Comparison of ENCODE assay signal across 1 cellular context in the genomic region with DNA sequence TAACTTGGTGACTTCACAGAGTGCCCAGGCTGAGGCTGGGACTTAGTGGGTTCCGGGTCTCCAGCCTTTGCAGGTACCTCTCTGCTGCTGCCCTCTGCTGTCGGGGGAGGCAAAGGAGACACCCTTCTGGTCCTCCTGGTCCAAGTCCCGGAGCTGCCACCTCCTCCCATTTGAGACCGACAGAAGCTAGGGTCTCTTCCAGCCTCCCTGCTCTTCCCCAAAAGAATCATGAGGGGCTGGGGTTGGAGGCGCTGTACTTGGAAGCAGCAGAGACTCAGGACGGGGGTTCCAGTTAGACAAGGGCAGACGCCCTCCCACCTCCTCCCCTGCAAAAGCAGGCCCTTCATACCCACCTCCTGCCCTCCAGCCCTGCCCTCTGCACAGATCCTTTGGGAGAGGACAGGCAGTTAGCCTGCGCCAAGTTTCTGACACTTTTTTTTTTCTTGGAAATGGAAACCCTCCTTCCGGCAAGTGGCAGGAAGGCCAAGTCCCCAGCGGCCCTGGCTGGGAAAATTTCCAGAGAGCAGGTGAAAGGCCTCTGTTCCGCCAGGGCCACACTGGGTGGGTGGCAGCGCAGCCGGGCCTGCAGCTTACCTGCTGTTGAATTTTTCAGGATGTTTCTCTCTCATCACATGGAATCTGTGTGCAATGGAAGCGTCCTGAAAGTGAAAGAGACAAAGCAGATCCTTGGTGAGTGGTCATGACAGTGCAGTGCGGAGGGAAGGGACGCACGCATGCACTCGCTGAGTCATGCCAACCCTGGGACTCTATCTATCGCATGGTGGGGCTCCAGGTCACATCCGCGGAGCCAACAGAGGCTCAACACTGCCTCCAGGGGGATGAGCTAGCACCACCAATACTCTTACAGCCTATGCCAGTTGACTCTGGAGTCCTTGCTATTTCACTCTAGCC.
A peak's percentile ranks its signal among the peaks of the same experiment; 100 is the strongest.
TF ChIP-seq lines count a peak whose summit lies in the region.

No MANE protein-coding gene starts in this region.

TF ChIP-seq in H1, 55 proteins besides CTCF, POLR2A, EP300 and RAD21 (continued from another document):
- TF ChIP-seq NANOG (IDR thresholded peaks at IDR 0.05; ENCODE audit: insufficient read depth, low read depth, low read length, poor library complexity, severe bottlenecking): no peak
- no peak for TF ChIP-seq ASH2L (IDR thresholded peaks at IDR 0.05; ENCODE audit: low read length)
- TF ChIP-seq SIN3A (conservative IDR thresholded peaks at IDR 0.05 in 1 of 2, IDR thresholded peaks at IDR 0.05 in 1 of 2; ENCODE audit: low read depth in 1 of 2, low read length in 2 of 2): peak in 1 of 2 experiments; percentile 42; a peak in 1 of 4 replicates
- TF ChIP-seq SUZ12 (IDR thresholded peaks at IDR 0.05; ENCODE audit: low read length): no peak
- TF ChIP-seq, protein P1, sequence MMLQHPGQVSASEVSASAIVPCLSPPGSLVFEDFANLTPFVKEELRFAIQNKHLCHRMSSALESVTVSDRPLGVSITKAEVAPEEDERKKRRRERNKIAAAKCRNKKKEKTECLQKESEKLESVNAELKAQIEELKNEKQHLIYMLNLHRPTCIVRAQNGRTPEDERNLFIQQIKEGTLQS (IDR thresholded peaks at IDR 0.05; ENCODE audit: insufficient read depth, low read depth, low read length): no peak
- peak; percentile 44; the same call in 1 of the 2 replicates for TF ChIP-seq TBP (IDR thresholded peaks at IDR 0.05; ENCODE audit: low read depth, low read length)
- TF ChIP-seq CHD1 (IDR thresholded peaks at IDR 0.05; ENCODE audit: low read depth, low read length): no peak
- TF ChIP-seq, protein P2, sequence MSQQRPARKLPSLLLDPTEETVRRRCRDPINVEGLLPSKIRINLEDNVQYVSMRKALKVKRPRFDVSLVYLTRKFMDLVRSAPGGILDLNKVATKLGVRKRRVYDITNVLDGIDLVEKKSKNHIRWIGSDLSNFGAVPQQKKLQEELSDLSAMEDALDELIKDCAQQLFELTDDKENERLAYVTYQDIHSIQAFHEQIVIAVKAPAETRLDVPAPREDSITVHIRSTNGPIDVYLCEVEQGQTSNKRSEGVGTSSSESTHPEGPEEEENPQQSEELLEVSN (IDR thresholded peaks at IDR 0.05): no peak
- TF ChIP-seq, protein P3, sequence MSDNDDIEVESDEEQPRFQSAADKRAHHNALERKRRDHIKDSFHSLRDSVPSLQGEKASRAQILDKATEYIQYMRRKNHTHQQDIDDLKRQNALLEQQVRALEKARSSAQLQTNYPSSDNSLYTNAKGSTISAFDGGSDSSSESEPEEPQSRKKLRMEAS (IDR thresholded peaks at IDR 0.05): peak; percentile 74; the same call in 1 of the 2 replicates
- no peak for TF ChIP-seq RNF2 (IDR thresholded peaks at IDR 0.05; ENCODE audit: borderline replicate concordance, low read depth, low read length, missing control alignments, poor library complexity, severe bottlenecking)
- no peak for TF ChIP-seq EZH2 (IDR thresholded peaks at IDR 0.05; ENCODE audit: low read depth, low read length, severe bottlenecking)
- TF ChIP-seq RBBP5 (IDR thresholded peaks at IDR 0.05; ENCODE audit: borderline replicate concordance, low read depth, low read length): no peak
- TF ChIP-seq TAF7 (optimal IDR thresholded peaks at IDR 0.05; ENCODE audit: borderline replicate concordance, low read depth, low read length): no peak
- TF ChIP-seq BRCA1 (IDR thresholded peaks at IDR 0.05; ENCODE audit: low read depth, low read length): no peak
- TF ChIP-seq POU5F1 (IDR thresholded peaks at IDR 0.05; ENCODE audit: low read depth, low read length): no peak
- TF ChIP-seq FOSL1 (IDR thresholded peaks at IDR 0.05; ENCODE audit: insufficient read depth, low read depth, low read length): no peak
- TF ChIP-seq GABPA (IDR thresholded peaks at IDR 0.05; ENCODE audit: borderline replicate concordance, insufficient read depth, low read length): no peak
- no peak for TF ChIP-seq CREB1 (IDR thresholded peaks at IDR 0.05)
- no peak for TF ChIP-seq PHF8 (conservative IDR thresholded peaks at IDR 0.05; ENCODE audit: low read depth, low read length)
- TF ChIP-seq, protein P4, sequence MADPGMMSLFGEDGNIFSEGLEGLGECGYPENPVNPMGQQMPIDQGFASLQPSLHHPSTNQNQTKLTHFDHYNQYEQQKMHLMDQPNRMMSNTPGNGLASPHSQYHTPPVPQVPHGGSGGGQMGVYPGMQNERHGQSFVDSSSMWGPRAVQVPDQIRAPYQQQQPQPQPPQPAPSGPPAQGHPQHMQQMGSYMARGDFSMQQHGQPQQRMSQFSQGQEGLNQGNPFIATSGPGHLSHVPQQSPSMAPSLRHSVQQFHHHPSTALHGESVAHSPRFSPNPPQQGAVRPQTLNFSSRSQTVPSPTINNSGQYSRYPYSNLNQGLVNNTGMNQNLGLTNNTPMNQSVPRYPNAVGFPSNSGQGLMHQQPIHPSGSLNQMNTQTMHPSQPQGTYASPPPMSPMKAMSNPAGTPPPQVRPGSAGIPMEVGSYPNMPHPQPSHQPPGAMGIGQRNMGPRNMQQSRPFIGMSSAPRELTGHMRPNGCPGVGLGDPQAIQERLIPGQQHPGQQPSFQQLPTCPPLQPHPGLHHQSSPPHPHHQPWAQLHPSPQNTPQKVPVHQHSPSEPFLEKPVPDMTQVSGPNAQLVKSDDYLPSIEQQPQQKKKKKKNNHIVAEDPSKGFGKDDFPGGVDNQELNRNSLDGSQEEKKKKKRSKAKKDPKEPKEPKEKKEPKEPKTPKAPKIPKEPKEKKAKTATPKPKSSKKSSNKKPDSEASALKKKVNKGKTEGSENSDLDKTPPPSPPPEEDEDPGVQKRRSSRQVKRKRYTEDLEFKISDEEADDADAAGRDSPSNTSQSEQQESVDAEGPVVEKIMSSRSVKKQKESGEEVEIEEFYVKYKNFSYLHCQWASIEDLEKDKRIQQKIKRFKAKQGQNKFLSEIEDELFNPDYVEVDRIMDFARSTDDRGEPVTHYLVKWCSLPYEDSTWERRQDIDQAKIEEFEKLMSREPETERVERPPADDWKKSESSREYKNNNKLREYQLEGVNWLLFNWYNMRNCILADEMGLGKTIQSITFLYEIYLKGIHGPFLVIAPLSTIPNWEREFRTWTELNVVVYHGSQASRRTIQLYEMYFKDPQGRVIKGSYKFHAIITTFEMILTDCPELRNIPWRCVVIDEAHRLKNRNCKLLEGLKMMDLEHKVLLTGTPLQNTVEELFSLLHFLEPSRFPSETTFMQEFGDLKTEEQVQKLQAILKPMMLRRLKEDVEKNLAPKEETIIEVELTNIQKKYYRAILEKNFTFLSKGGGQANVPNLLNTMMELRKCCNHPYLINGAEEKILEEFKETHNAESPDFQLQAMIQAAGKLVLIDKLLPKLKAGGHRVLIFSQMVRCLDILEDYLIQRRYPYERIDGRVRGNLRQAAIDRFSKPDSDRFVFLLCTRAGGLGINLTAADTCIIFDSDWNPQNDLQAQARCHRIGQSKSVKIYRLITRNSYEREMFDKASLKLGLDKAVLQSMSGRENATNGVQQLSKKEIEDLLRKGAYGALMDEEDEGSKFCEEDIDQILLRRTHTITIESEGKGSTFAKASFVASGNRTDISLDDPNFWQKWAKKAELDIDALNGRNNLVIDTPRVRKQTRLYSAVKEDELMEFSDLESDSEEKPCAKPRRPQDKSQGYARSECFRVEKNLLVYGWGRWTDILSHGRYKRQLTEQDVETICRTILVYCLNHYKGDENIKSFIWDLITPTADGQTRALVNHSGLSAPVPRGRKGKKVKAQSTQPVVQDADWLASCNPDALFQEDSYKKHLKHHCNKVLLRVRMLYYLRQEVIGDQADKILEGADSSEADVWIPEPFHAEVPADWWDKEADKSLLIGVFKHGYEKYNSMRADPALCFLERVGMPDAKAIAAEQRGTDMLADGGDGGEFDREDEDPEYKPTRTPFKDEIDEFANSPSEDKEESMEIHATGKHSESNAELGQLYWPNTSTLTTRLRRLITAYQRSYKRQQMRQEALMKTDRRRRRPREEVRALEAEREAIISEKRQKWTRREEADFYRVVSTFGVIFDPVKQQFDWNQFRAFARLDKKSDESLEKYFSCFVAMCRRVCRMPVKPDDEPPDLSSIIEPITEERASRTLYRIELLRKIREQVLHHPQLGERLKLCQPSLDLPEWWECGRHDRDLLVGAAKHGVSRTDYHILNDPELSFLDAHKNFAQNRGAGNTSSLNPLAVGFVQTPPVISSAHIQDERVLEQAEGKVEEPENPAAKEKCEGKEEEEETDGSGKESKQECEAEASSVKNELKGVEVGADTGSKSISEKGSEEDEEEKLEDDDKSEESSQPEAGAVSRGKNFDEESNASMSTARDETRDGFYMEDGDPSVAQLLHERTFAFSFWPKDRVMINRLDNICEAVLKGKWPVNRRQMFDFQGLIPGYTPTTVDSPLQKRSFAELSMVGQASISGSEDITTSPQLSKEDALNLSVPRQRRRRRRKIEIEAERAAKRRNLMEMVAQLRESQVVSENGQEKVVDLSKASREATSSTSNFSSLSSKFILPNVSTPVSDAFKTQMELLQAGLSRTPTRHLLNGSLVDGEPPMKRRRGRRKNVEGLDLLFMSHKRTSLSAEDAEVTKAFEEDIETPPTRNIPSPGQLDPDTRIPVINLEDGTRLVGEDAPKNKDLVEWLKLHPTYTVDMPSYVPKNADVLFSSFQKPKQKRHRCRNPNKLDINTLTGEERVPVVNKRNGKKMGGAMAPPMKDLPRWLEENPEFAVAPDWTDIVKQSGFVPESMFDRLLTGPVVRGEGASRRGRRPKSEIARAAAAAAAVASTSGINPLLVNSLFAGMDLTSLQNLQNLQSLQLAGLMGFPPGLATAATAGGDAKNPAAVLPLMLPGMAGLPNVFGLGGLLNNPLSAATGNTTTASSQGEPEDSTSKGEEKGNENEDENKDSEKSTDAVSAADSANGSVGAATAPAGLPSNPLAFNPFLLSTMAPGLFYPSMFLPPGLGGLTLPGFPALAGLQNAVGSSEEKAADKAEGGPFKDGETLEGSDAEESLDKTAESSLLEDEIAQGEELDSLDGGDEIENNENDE (IDR thresholded peaks at IDR 0.05; ENCODE audit: insufficient replicate concordance, low read length): no peak
- no peak for TF ChIP-seq SRF (IDR thresholded peaks at IDR 0.05; ENCODE audit: low read depth, low read length)
- no peak for TF ChIP-seq ZNF274 (IDR thresholded peaks at IDR 0.05; ENCODE audit: borderline replicate concordance, extremely low read depth, low read length)
- TF ChIP-seq, protein P5, sequence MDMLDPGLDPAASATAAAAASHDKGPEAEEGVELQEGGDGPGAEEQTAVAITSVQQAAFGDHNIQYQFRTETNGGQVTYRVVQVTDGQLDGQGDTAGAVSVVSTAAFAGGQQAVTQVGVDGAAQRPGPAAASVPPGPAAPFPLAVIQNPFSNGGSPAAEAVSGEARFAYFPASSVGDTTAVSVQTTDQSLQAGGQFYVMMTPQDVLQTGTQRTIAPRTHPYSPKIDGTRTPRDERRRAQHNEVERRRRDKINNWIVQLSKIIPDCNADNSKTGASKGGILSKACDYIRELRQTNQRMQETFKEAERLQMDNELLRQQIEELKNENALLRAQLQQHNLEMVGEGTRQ (IDR thresholded peaks at IDR 0.05; ENCODE audit: low read length): 0 out of 2 replicates have a peak, but pooled peaks have one; percentile 3
- no peak for TF ChIP-seq CBX8 (IDR thresholded peaks at IDR 0.05; ENCODE audit: borderline replicate concordance, low read depth, low read length)
- no peak for TF ChIP-seq SP2 (IDR thresholded peaks at IDR 0.05; ENCODE audit: low read length)
- TF ChIP-seq MAFK (IDR thresholded peaks at IDR 0.05; ENCODE audit: low read depth, low read length): peak; percentile 95
- no peak for TF ChIP-seq SP1 (IDR thresholded peaks at IDR 0.05; ENCODE audit: low read depth, low read length)
- TF ChIP-seq RXRA (IDR thresholded peaks at IDR 0.05; ENCODE audit: insufficient read depth, low read depth, low read length): no peak
- no peak for TF ChIP-seq NRF1 (IDR thresholded peaks at IDR 0.05; ENCODE audit: low read depth, low read length)
- 0 out of 2 replicates have a peak, but pooled peaks have one; percentile 14 for TF ChIP-seq YY1 (IDR thresholded peaks at IDR 0.05; ENCODE audit: low read depth, low read length)
- TF ChIP-seq RFX5 (IDR thresholded peaks at IDR 0.05; ENCODE audit: borderline replicate concordance, low read depth, low read length): no peak
- peak; percentile 18; the same call in 1 of the 2 replicates for TF ChIP-seq TEAD4 (IDR thresholded peaks at IDR 0.05; ENCODE audit: low read depth, low read length)
- no peak for TF ChIP-seq EGR1 (IDR thresholded peaks at IDR 0.05; ENCODE audit: borderline replicate concordance, low read depth, low read length)
- peak; percentile 56; the same call in 1 of the 2 replicates for TF ChIP-seq POLR2AphosphoS5 (IDR thresholded peaks at IDR 0.05; ENCODE audit: low read depth, low read length)
- TF ChIP-seq JUND (IDR thresholded peaks at IDR 0.05; ENCODE audit: low read length): peak; percentile 75
- peak; percentile 99 for TF ChIP-seq BACH1 (IDR thresholded peaks at IDR 0.05; ENCODE audit: low read length)
- no peak for TF ChIP-seq SIRT6 (IDR thresholded peaks at IDR 0.05; ENCODE audit: low read length)
- TF ChIP-seq KDM4A (IDR thresholded peaks at IDR 0.05; ENCODE audit: low read depth, low read length, severe bottlenecking): no peak
